In genomic region chr6:14455942-14456648, GRCh38 we compare ENCODE assay signal across 17 cellular contexts.
DNase-seq lines count a peak whose midpoint lies in the region; ATAC-seq lines count a peak whose summit lies in the region.
"Had no signal": no experiment of that assay in that cellular context is flagged by ENCODE, and none has a peak within 500 bp of the region (broad histone marks: within the 10 kb centered on the region; RNA-seq: fewer than 3 reads in every experiment).

No MANE protein-coding gene starts in this region.

- peaks cover 2% of the 10 kb centered on the region for H3K36me3 Mint-ChIP-seq in activated CD4-positive, alpha-beta T cell treated with anti-CD3 and anti-CD28 coated beads for 36 hours (ENCODE audit: low read depth)

- H3K27ac ChIP-seq in BLaER1 treated with 17β-estradiol and CSF1 and Interleukin-3, amounts not matched to agents 10 nM and 100 nM, result no peak overlapping the region
- H3K27ac ChIP-seq: C4-2B, GM23248, Peyer's patch, SJCRH30 had no signal

- H3K4me2 ChIP-seq in BLaER1 treated with 17β-estradiol and CSF1 and Interleukin-3, amounts not matched to agents 10 nM and 100 nM, result peak overlapping the region in 6 of 11 experiments; percentile 76 to 81 (median 80); a peak in 12 of 22 replicates

- H4K20me1 ChIP-seq in BLaER1 treated with 17β-estradiol and CSF1 and Interleukin-3, amounts not matched to agents 10 nM and 100 nM, result no peaks in the 10 kb centered on the region

- DNase-seq in activated CD4-positive, alpha-beta T cell treated with anti-CD3 and anti-CD28 coated beads for 36 hours, result no peak
- no peak for DNase-seq in activated CD4-positive, alpha-beta T cell treated with anti-CD3 and anti-CD28 coated beads for 4 hours
- peak; percentile 37 for DNase-seq in SK-MEL-5 (ENCODE audit: low read depth, low spot score)
- peak; percentile 72 for DNase-seq in left kidney (ENCODE audit: low read depth, low spot score)
- DNase-seq in NCI-H1694 treated with DMSO at 0.1 percent for 48 hours (lab: John Stamatoyannopoulos, UW), result no peak
- no peak for DNase-seq in EL
- DNase-seq: 8988T, Caco-2, GM23248, NCI-H1092 treated with DMSO at 0.1 percent for 48 hours, NCI-H187, NCI-H2171, Peyer's patch, SJCRH30 had no signal

- intact Hi-C loops in activated CD4-positive, alpha-beta T cell treated with anti-CD3 and anti-CD28 coated beads for 36 hours (cut with DNase I, micrococcal nuclease), result loop anchor here in 1 of 2 experiments (10.0 kb wide), 2 partner anchors 241 to 789 kb away; partner anchors contain the start of gene JARID2

- H3K27ac Mint-ChIP-seq in activated CD4-positive, alpha-beta T cell treated with anti-CD3 and anti-CD28 coated beads for 36 hours, result peak overlapping the region; percentile 83

- no peak overlapping the region for H3K9ac ChIP-seq in BLaER1 treated with 17β-estradiol and CSF1 and Interleukin-3, amounts not matched to agents 10 nM and 100 nM
- H3K9ac ChIP-seq: GM23248 had no signal

- H3K36me3 ChIP-seq in BLaER1 treated with 17β-estradiol and CSF1 and Interleukin-3, amounts not matched to agents 10 nM and 100 nM, result no peaks in the 10 kb centered on the region
- H3K36me3 ChIP-seq: Peyer's patch, SJCRH30 had no signal

- in situ Hi-C loops in SK-MEL-5 (cut with HindIII; ENCODE audit: low pct_unique_long_range_greater_than_20kb, low sequenced_read_pairs), result no loop called here

- peaks cover 0 to 10% (median 0%) of the 10 kb centered on the region in 11 experiments; a peak in 2 of 22 replicates for H3K27me3 ChIP-seq in BLaER1 treated with 17β-estradiol and CSF1 and Interleukin-3, amounts not matched to agents 10 nM and 100 nM
- H3K27me3 ChIP-seq: Peyer's patch, SJCRH30 had no signal

- no peaks in the 10 kb centered on the region for H3K9me3 Mint-ChIP-seq in activated CD4-positive, alpha-beta T cell treated with anti-CD3 and anti-CD28 coated beads for 36 hours (ENCODE audit: low read depth)

- H3K4me1 Mint-ChIP-seq in activated CD4-positive, alpha-beta T cell treated with anti-CD3 and anti-CD28 coated beads for 36 hours, result peaks cover 67% of the 10 kb centered on the region

- no peak for ATAC-seq in activated CD4-positive, alpha-beta T cell treated with anti-CD3 and anti-CD28 coated beads for 36 hours
- no peak for ATAC-seq in HG02938 (IDR thresholded peaks at IDR 0.05; ENCODE audit: unreplicated experiment)

- CTCF ChIA-PET in activated CD4-positive, alpha-beta T cell treated with anti-CD3 and anti-CD28 coated beads for 36 hours (lab: Charles Lee), result interaction anchor here (0.7 kb wide), 1 partner anchor 235 kb away, joined by 3 read pairs; no protein-coding TSS in a partner anchor

- POLR2A ChIA-PET in activated CD4-positive, alpha-beta T cell treated with anti-CD3 and anti-CD28 coated beads for 36 hours (lab: Charles Lee), result interaction anchor here (0.6 kb wide), 1 partner anchor 9 kb away, joined by 3 read pairs; no protein-coding TSS in a partner anchor

- no peaks in the 10 kb centered on the region for H3K27me3 Mint-ChIP-seq in activated CD4-positive, alpha-beta T cell treated with anti-CD3 and anti-CD28 coated beads for 36 hours

- no peak overlapping the region for H3K4me3 Mint-ChIP-seq in activated CD4-positive, alpha-beta T cell treated with anti-CD3 and anti-CD28 coated beads for 36 hours

- H3K4me3 ChIP-seq in BLaER1 treated with 17β-estradiol and CSF1 and Interleukin-3, amounts not matched to agents 10 nM and 100 nM, result no peak overlapping the region
- H3K4me3 ChIP-seq: GM23248, Peyer's patch, SJCRH30 had no signal

- H3K9me3 ChIP-seq in BLaER1 treated with 17β-estradiol and CSF1 and Interleukin-3, amounts not matched to agents 10 nM and 100 nM (replicated peaks in 1 of 11), result peaks cover 0 to 19% (median 4%) of the 10 kb centered on the region in 11 experiments; a peak in 12 of 22 replicates
- H3K9me3 ChIP-seq: Caco-2, Peyer's patch, SJCRH30 had no signal

- peaks cover 16 to 69% (median 52%) of the 10 kb centered on the region in 10 experiments for H3K4me1 ChIP-seq in BLaER1 treated with 17β-estradiol and CSF1 and Interleukin-3, amounts not matched to agents 10 nM and 100 nM
- H3K4me1 ChIP-seq: Caco-2, SJCRH30 had no signal

Comparison
In these comparisons a context has a peak if more than half of its experiments do, and no peak if none do; other contexts are left out.
1. DNase-seq: peak in SK-MEL-5 (single experiment) and left kidney (single experiment); none in activated CD4-positive, alpha-beta T cell treated with anti-CD3 and anti-CD28 coated beads for 36 hours (single experiment), activated CD4-positive, alpha-beta T cell treated with anti-CD3 and anti-CD28 coated beads for 4 hours (0 of 2), NCI-H1694 treated with DMSO at 0.1 percent for 48 hours (single experiment) and EL (single experiment).